ENCODE assay signal across 8 cellular contexts in the genomic region with DNA sequence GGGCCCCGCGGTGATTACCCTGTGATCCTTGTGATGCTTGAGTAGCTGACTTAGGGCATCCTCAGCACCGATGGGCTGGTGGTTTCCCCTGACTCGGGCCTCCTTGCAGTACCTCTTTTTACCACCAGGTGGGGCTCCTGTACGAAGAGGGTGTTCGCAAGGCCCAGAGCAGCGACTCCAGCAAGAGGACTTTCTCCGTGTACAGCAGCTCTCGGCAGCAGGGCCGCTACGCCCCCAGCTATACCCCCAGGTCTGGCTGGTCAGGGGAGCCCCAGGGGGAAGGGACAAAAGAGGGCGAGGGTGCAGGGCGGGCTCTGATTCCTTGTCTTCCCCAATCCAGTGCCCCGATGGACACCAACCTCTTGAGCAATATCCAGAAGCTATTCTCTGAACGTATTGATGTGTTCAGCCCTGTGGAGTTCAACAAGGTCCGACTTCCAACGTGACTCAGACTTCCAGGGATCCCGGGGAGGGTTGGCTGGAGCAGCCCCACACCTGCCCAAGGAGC. TPM values are rescaled to one million over a fixed set of nuclear protein-coding genes. Genes with fewer than 3 reads are reported as not detected.
DNase-seq lines count a peak whose midpoint lies in the region; ATAC-seq, FAIRE-seq and TF ChIP-seq lines count a peak whose summit lies in the region.

No MANE protein-coding gene starts in this region.

- peak overlapping the region; percentile 47 for H3K27ac ChIP-seq in A673 (ENCODE audit: low read depth, low read length, poor library complexity, severe bottlenecking)
- peak overlapping the region in 4 of 5 donors; percentile 69 to 89 (median 83) for H3K27ac ChIP-seq in adrenal gland
- H3K27ac ChIP-seq in heart left ventricle = peak overlapping the region in 10 of 12 donors; percentile 31 to 86 (median 66)
- H3K27ac ChIP-seq in vagina = peak overlapping the region; percentile 43

- ATAC-seq in heart left ventricle = peak; percentile 29 to 62 (median 40)

- no peaks in the 10 kb centered on the region for H3K27me3 Mint-ChIP-seq in T-helper 1 cell treated with Interleukin-12 subunit alpha and Interleukin-12 subunit beta and Interleukin-4 antibody, amounts not matched to agents 30 μg/mL and 1 μg/mL, for 36 hours (ENCODE audit: low read depth)

- POLR2A ChIA-PET in A673 (lab: Charles Lee; ENCODE audit: low non-redundant PET) = interaction anchor here (0.6 kb wide), 1 partner anchor 11 kb away, joined by 3 read pairs; no protein-coding TSS in a partner anchor

- peak overlapping the region; percentile 7 for H3K4me3 Mint-ChIP-seq in T-helper 1 cell treated with Interleukin-12 subunit alpha and Interleukin-12 subunit beta and Interleukin-4 antibody, amounts not matched to agents 30 μg/mL and 1 μg/mL, for 36 hours

- TF ChIP-seq POLR2A in adrenal gland (IDR thresholded peaks at IDR 0.05) = peak; percentile 9 to 70
- no peak for TF ChIP-seq POLR2A in heart left ventricle (IDR thresholded peaks at IDR 0.05)
- TF ChIP-seq POLR2A in vagina (IDR thresholded peaks at IDR 0.05) = no peak

- peaks cover 21% of the 10 kb centered on the region for H3K4me1 Mint-ChIP-seq in T-helper 1 cell treated with Interleukin-12 subunit alpha and Interleukin-12 subunit beta and Interleukin-4 antibody, amounts not matched to agents 30 μg/mL and 1 μg/mL, for 36 hours (ENCODE audit: low read depth)

- H3K4me1 ChIP-seq in A673 (ENCODE audit: insufficient read depth, low read length, poor library complexity, severe bottlenecking) (peaks cover 17% of the 10 kb centered on the region), adrenal gland (replicated peaks in 1 of 2) (peaks cover 38 to 47% of the 10 kb centered on the region in 2 donors), heart left ventricle (peaks cover 0 to 50% (median 33%) of the 10 kb centered on the region in 12 donors), vagina (peaks cover 37% of the 10 kb centered on the region)

- H3K27ac Mint-ChIP-seq in T-helper 1 cell treated with Interleukin-12 subunit alpha and Interleukin-12 subunit beta and Interleukin-4 antibody, amounts not matched to agents 30 μg/mL and 1 μg/mL, for 36 hours = peak overlapping the region; percentile 21

- BruUV-seq in A673 (replicated peaks; lab: Mats Ljungman, UMichigan) = no TSS peak

- 6 to 12% (median 9%) methylated on average over 14 to 18 of the region's 18 CpGs for WGBS in adrenal gland, 4 donors
- WGBS in heart left ventricle, 4 donors = 12 to 16% (median 13%) methylated on average over 9 to 18 of the region's 18 CpGs

- intact Hi-C loops in A673 (cut with micrococcal nuclease; ENCODE audit: unreplicated experiment) = loop anchor here (2.0 to 10.0 kb wide), 2 partner anchors 326 to 400 kb away; no protein-coding TSS in a partner anchor
- intact Hi-C loops in adrenal gland (cut with DNase I) = no loop called here
- intact Hi-C loops in heart left ventricle (cut with DNase I) = loop anchor here in 9 of 10 donors (2.0 to 10.0 kb wide), 11 partner anchors 70 to 417 kb away; partner anchors contain the start of genes CAPN1 (in 5 of the 9), ARL2 (in 2 of the 9), CDC42BPG (in 2 of the 9) and DPF2 (in 1 of the 9)
- intact Hi-C loops in vagina (cut with DNase I) = no loop called here

- FAIRE-seq in GM19239 (lab: Jason Lieb, UNC) = peak; percentile 98

- no peaks in the 10 kb centered on the region for H3K27me3 ChIP-seq in A673 (replicated peaks; ENCODE audit: insufficient read depth, low read depth, low read length, poor library complexity)
- no peaks in the 10 kb centered on the region for H3K27me3 ChIP-seq in adrenal gland
- peaks cover 0 to 5% (median 0%) of the 10 kb centered on the region in 9 donors for H3K27me3 ChIP-seq in heart left ventricle
- no peaks in the 10 kb centered on the region for H3K27me3 ChIP-seq in vagina

- peaks cover 10% of the 10 kb centered on the region for H3K36me3 Mint-ChIP-seq in T-helper 1 cell treated with Interleukin-12 subunit alpha and Interleukin-12 subunit beta and Interleukin-4 antibody, amounts not matched to agents 30 μg/mL and 1 μg/mL, for 36 hours (ENCODE audit: low read depth)

- H3K9me3 ChIP-seq in A673 (ENCODE audit: low read depth, low read length, poor library complexity, severe bottlenecking) (no peaks in the 10 kb centered on the region), adrenal gland (replicated peaks in 1 of 3) (no peaks in the 10 kb centered on the region), heart left ventricle (no peaks in the 10 kb centered on the region), vagina (no peaks in the 10 kb centered on the region)

- DNase-seq in A673 (ENCODE audit: low spot score) = peak; percentile 93
- DNase-seq in GM19239 (ENCODE audit: insufficient read length, low spot score) = peak; percentile 97
- DNase-seq in NCI-H187 treated with DMSO at 0.1 percent for 48 hours (lab: John Stamatoyannopoulos, UW) = peak; percentile 32
- DNase-seq in adrenal gland = peak; percentile 85 to 97 (median 91)
- DNase-seq in heart left ventricle = peak; percentile 82 to 90 (median 86)
- DNase-seq in renal cortical epithelial cell (ENCODE audit: low read depth) = peak; percentile 70
- no peak for DNase-seq in vagina (ENCODE audit: extremely low spot score in 2 of 2)

- H3K4me3 ChIP-seq in A673 (ENCODE audit: low read depth, low read length, poor library complexity, severe bottlenecking) = no peak overlapping the region
- H3K4me3 ChIP-seq in adrenal gland = no peak overlapping the region
- peak overlapping the region in 1 of 12 donors; percentile 66 for H3K4me3 ChIP-seq in heart left ventricle
- peak overlapping the region in 1 of 2 donors; percentile 5 for H3K4me3 ChIP-seq in vagina

- no peaks in the 10 kb centered on the region for H3K36me3 ChIP-seq in A673 (ENCODE audit: insufficient read depth, low read length, poor library complexity, severe bottlenecking)
- peaks cover 0 to 33% of the 10 kb centered on the region in 2 donors for H3K36me3 ChIP-seq in adrenal gland (replicated peaks in 1 of 2)
- peaks cover 0 to 34% (median 28%) of the 10 kb centered on the region in 9 donors for H3K36me3 ChIP-seq in heart left ventricle
- peaks cover 0 to 12% of the 10 kb centered on the region in 2 donors for H3K36me3 ChIP-seq in vagina

- TF ChIP-seq CTCF in A673 (conservative IDR thresholded peaks at IDR 0.05; ENCODE audit: low read depth, low read length) (peak; percentile 96), adrenal gland (IDR thresholded peaks at IDR 0.05) (peak; percentile 98 to 100 (median 98)), heart left ventricle (IDR thresholded peaks at IDR 0.05) (peak; percentile 96 to 99 (median 98)), vagina (IDR thresholded peaks at IDR 0.05) (peak; percentile 96 to 99 (median 97))

- no peaks in the 10 kb centered on the region for H3K9me3 Mint-ChIP-seq in T-helper 1 cell treated with Interleukin-12 subunit alpha and Interleukin-12 subunit beta and Interleukin-4 antibody, amounts not matched to agents 30 μg/mL and 1 μg/mL, for 36 hours

- CTCF ChIA-PET in A673 (lab: Charles Lee) = interaction anchor here (0.5 to 1.3 kb wide), 6 partner anchors 11 to 1260 kb away, joined by 3 to 15 read pairs (median 5); partner anchors contain the start of genes FAU and MRPL49

RNA-seq across cellular contexts. Expression of gene TM7SF2, which starts 1.3 kb away (rescaled TPM):
- total RNA-seq in A673 (2021) = 37.8 and 50.5 TPM in 2 replicates
- total RNA-seq in adrenal gland = 1,000 to 10,000 TPM in 2 of 8 donors, 100 to 1,000 TPM in 6; 278 to 1,807 (median 752) TPM
- polyA plus RNA-seq in adrenal gland = 100 to 1,000 TPM; 259 to 849 (median 589) TPM
- total RNA-seq in heart left ventricle = 100 to 1,000 TPM in 3 of 9 donors, 10 to 100 TPM in 6; 25.1 to 752 (median 78.6) TPM
- polyA plus RNA-seq in heart left ventricle = 10 to 100 TPM; 17.6 to 59.9 TPM
- total RNA-seq in renal cortical epithelial cell = 38.0 and 41.0 TPM in 2 replicates
- 37.6 TPM for total RNA-seq in vagina

RNA-seq across cellular contexts. Expression of gene ZNHIT2, which starts 7.1 kb away (rescaled TPM):
- 22.3 and 27.4 TPM in 2 replicates for total RNA-seq in A673 (2021)
- total RNA-seq in adrenal gland = 10 to 100 TPM; 10.7 to 30.0 (median 20.5) TPM
- polyA plus RNA-seq in adrenal gland = 10 to 100 TPM in 2 of 3 donors, under 1 TPM in 1; 0.48 to 39.8 (median 32.1) TPM
- total RNA-seq in heart left ventricle = 10 to 100 TPM in 1 of 9 donors, 1 to 10 TPM in 8; 5.5 to 14.3 (median 7.3) TPM
- 10 to 100 TPM; 12.4 to 15.5 TPM for polyA plus RNA-seq in heart left ventricle
- 8.3 and 14.2 TPM in 2 replicates for total RNA-seq in renal cortical epithelial cell
- total RNA-seq in vagina = 15.7 TPM

RNA-seq across cellular contexts. Expression of gene FAU, which starts 11.5 kb away (rescaled TPM):
- total RNA-seq in A673 (2021) (920 and 956 TPM in 2 replicates), adrenal gland (1,000 to 10,000 TPM in 5 of 8 donors, 100 to 1,000 TPM in 3; 361 to 1,303 (median 1,029) TPM), heart left ventricle (100 to 1,000 TPM; 388 to 652 (median 636) TPM), renal cortical epithelial cell (166 and 286 TPM in 2 replicates), vagina (1,228 TPM)
- polyA plus RNA-seq in adrenal gland (1,000 to 10,000 TPM in 2 of 3 donors, 100 to 1,000 TPM in 1; 656 to 2,488 (median 2,066) TPM), heart left ventricle (1,000 to 10,000 TPM in 1 of 2 donors, 100 to 1,000 TPM in 1; 973 to 1,119 TPM)

RNA-seq across cellular contexts. Expression of gene MRPL49, which starts 11.7 kb away (rescaled TPM):
- total RNA-seq in A673 (2021) (90.2 and 91.0 TPM in 2 replicates), adrenal gland (100 to 1,000 TPM; 113 to 180 (median 135) TPM), heart left ventricle (10 to 100 TPM; 33.1 to 66.6 (median 42.1) TPM), renal cortical epithelial cell (55.3 and 97.8 TPM in 2 replicates), vagina (43.5 TPM)
- polyA plus RNA-seq in adrenal gland (100 to 1,000 TPM in 1 of 3 donors, 10 to 100 TPM in 2; 32.7 to 122 (median 33.9) TPM), heart left ventricle (10 to 100 TPM; 13.7 to 59.2 TPM)

RNA-seq across cellular contexts. Expression of gene VPS51, which starts 14.4 kb away (rescaled TPM):
- total RNA-seq in A673 (2021) = 125 and 140 TPM in 2 replicates
- total RNA-seq in adrenal gland = 100 to 1,000 TPM in 7 of 8 donors, 10 to 100 TPM in 1; 97.7 to 269 (median 165) TPM
- polyA plus RNA-seq in adrenal gland = 100 to 1,000 TPM in 2 of 3 donors, 10 to 100 TPM in 1; 28.0 to 151 (median 140) TPM
- 100 to 1,000 TPM in 6 of 9 donors, 10 to 100 TPM in 3; 78.4 to 165 (median 106) TPM for total RNA-seq in heart left ventricle
- 10 to 100 TPM; 94.2 to 94.3 TPM for polyA plus RNA-seq in heart left ventricle
- total RNA-seq in renal cortical epithelial cell = 176 and 180 TPM in 2 replicates
- total RNA-seq in vagina = 191 TPM

Comparison
In these comparisons a context has a peak if more than half of its experiments do, and no peak if none do; other contexts are left out.
1. DNase-seq: peak in A673 (single experiment), GM19239 (single experiment), NCI-H187 treated with DMSO at 0.1 percent for 48 hours (single experiment), adrenal gland (7 of 7), heart left ventricle (5 of 5) and renal cortical epithelial cell (single experiment); none in vagina (0 of 2).
2. POLR2A ChIP-seq: peak in adrenal gland (2 of 2); none in heart left ventricle (0 of 2) and vagina (0 of 2).
3. intact Hi-C loops: an anchor here in A673 (2.0 to 10.0 kb wide) and heart left ventricle (2.0 to 10.0 kb wide); none called in adrenal gland and vagina.
4. Peak in every context shown above with its lines, with median percentiles within 50 percentile points of each other: H3K27ac ChIP-seq and CTCF ChIP-seq.